Comparison of ENCODE assay signal across 1 cellular context in genomic region chr10:102643346-102644065, GRCh38.
TF ChIP-seq lines count a peak whose summit lies in the region.

No MANE protein-coding gene starts in this region.

TF ChIP-seq in HEK293, 187 proteins besides CTCF, POLR2A, EP300 and RAD21 (continued from another document and continues in another):
- TF ChIP-seq, protein P1, sequence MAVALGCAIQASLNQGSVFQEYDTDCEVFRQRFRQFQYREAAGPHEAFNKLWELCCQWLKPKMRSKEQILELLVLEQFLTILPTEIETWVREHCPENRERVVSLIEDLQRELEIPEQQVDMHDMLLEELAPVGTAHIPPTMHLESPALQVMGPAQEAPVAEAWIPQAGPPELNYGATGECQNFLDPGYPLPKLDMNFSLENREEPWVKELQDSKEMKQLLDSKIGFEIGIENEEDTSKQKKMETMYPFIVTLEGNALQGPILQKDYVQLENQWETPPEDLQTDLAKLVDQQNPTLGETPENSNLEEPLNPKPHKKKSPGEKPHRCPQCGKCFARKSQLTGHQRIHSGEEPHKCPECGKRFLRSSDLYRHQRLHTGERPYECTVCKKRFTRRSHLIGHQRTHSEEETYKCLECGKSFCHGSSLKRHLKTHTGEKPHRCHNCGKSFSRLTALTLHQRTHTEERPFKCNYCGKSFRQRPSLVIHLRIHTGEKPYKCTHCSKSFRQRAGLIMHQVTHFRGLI (tag by site-specific recombination; IDR thresholded peaks at IDR 0.05), result 0 out of 2 replicates have a peak, but pooled peaks have one; percentile 73
- TF ChIP-seq YY1 (tag by site-specific recombination; IDR thresholded peaks at IDR 0.05), result no peak
- TF ChIP-seq SP2 (tag by site-specific recombination; IDR thresholded peaks at IDR 0.05), result peak; percentile 40
- no peak for TF ChIP-seq ZNF623 (tag by site-specific recombination; IDR thresholded peaks at IDR 0.05)
- TF ChIP-seq ZNF600 (tag by site-specific recombination; IDR thresholded peaks at IDR 0.05), result no peak
- TF ChIP-seq ZFP37 (tag by site-specific recombination; IDR thresholded peaks at IDR 0.05), result no peak
- no peak for TF ChIP-seq ZNF571 (tag by site-specific recombination; IDR thresholded peaks at IDR 0.05)
- no peak for TF ChIP-seq ZNF830 (tag by site-specific recombination; IDR thresholded peaks at IDR 0.05; ENCODE audit: low read depth)
- TF ChIP-seq ZNF169 (tag by site-specific recombination; IDR thresholded peaks at IDR 0.05), result no peak
- TF ChIP-seq ZNF561 (tag by site-specific recombination; IDR thresholded peaks at IDR 0.05; ENCODE audit: borderline replicate concordance), result no peak
- no peak for TF ChIP-seq ZFP3 (tag by site-specific recombination; IDR thresholded peaks at IDR 0.05; ENCODE audit: low read depth)
- no peak for TF ChIP-seq MZF1 (tag by site-specific recombination; IDR thresholded peaks at IDR 0.05; ENCODE audit: borderline replicate concordance)
- TF ChIP-seq, protein P2, sequence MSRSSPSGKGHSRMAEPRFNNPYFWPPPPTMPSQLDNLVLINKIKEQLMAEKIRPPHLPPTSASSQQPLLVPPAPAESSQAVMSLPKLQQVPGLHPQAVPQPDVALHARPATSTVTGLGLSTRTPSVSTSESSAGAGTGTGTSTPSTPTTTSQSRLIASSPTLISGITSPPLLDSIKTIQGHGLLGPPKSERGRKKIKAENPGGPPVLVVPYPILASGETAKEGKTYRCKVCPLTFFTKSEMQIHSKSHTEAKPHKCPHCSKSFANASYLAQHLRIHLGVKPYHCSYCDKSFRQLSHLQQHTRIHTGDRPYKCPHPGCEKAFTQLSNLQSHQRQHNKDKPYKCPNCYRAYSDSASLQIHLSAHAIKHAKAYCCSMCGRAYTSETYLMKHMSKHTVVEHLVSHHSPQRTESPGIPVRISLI (tag by site-specific recombination; IDR thresholded peaks at IDR 0.05), result no peak
- no peak for TF ChIP-seq ZBTB20 (tag by site-specific recombination; IDR thresholded peaks at IDR 0.05)
- peak; percentile 51; the same call in 1 of the 2 replicates for TF ChIP-seq ZBTB8A (tag by site-specific recombination; IDR thresholded peaks at IDR 0.05)
- no peak for TF ChIP-seq KLF7 (tag by site-specific recombination; IDR thresholded peaks at IDR 0.05; ENCODE audit: borderline replicate concordance)
- 0 out of 2 replicates have a peak, but pooled peaks have one; percentile 1 for TF ChIP-seq ZFP69B (tag by site-specific recombination; IDR thresholded peaks at IDR 0.05)
- TF ChIP-seq ZNF626 (tag by site-specific recombination; IDR thresholded peaks at IDR 0.05), result no peak
- TF ChIP-seq AEBP2 (tag by site-specific recombination; IDR thresholded peaks at IDR 0.05; ENCODE audit: borderline replicate concordance), result no peak
- TF ChIP-seq EGR2 (tag by site-specific recombination; IDR thresholded peaks at IDR 0.05; ENCODE audit: low read depth), result no peak
- TF ChIP-seq PRDM6 (tag by site-specific recombination; IDR thresholded peaks at IDR 0.05), result no peak
- no peak for TF ChIP-seq ZNF138 (tag by site-specific recombination; IDR thresholded peaks at IDR 0.05; ENCODE audit: borderline replicate concordance)
- TF ChIP-seq ZNF629 (tag by site-specific recombination; IDR thresholded peaks at IDR 0.05), result no peak
- TF ChIP-seq ZNF792 (tag by site-specific recombination; IDR thresholded peaks at IDR 0.05), result no peak
- TF ChIP-seq ZNF146 (tag by site-specific recombination; IDR thresholded peaks at IDR 0.05), result no peak
- TF ChIP-seq KLF17 (tag by site-specific recombination; IDR thresholded peaks at IDR 0.05), result no peak
- TF ChIP-seq ZNF311 (tag by site-specific recombination; IDR thresholded peaks at IDR 0.05; ENCODE audit: borderline replicate concordance), result no peak
- TF ChIP-seq ZNF133 (tag by site-specific recombination; IDR thresholded peaks at IDR 0.05), result no peak
- TF ChIP-seq ZNF560 (tag by site-specific recombination; IDR thresholded peaks at IDR 0.05; ENCODE audit: borderline replicate concordance), result no peak
- peak; percentile 91 for TF ChIP-seq PRDM10 (tag by site-specific recombination; IDR thresholded peaks at IDR 0.05)
- no peak for TF ChIP-seq ZNF426 (tag by site-specific recombination; IDR thresholded peaks at IDR 0.05)
- peak; percentile 42; the same call in 1 of the 2 replicates for TF ChIP-seq GLIS2 (tag by site-specific recombination; IDR thresholded peaks at IDR 0.05)
- no peak for TF ChIP-seq MEIS1 (CRISPR knock-in tag; IDR thresholded peaks at IDR 0.05; ENCODE audit: borderline replicate concordance)
- peak; percentile 70; the same call in 1 of the 2 replicates for TF ChIP-seq KLF10 (tag by site-specific recombination; IDR thresholded peaks at IDR 0.05)
- TF ChIP-seq ZFHX2 (tag by site-specific recombination; conservative IDR thresholded peaks at IDR 0.05), result no peak
- no peak for TF ChIP-seq ZNF23 (tag by site-specific recombination; IDR thresholded peaks at IDR 0.05; ENCODE audit: borderline replicate concordance)
- TF ChIP-seq ZEB2 (tag by site-specific recombination; IDR thresholded peaks at IDR 0.05), result no peak
- TF ChIP-seq IKZF3 (tag by site-specific recombination; IDR thresholded peaks at IDR 0.05), result peak; percentile 41; the same call in 1 of the 2 replicates
- TF ChIP-seq ZBTB7A (tag by site-specific recombination; IDR thresholded peaks at IDR 0.05; ENCODE audit: low read depth), result no peak
- no peak for TF ChIP-seq ZNF529 (tag by site-specific recombination; IDR thresholded peaks at IDR 0.05; ENCODE audit: insufficient replicate concordance)
- no peak for TF ChIP-seq KLF16 (tag by site-specific recombination; IDR thresholded peaks at IDR 0.05)
- TF ChIP-seq ZSCAN18 (tag by site-specific recombination; IDR thresholded peaks at IDR 0.05), result no peak
- TF ChIP-seq ZNF266 (tag by site-specific recombination; IDR thresholded peaks at IDR 0.05; ENCODE audit: low read depth), result no peak
- TF ChIP-seq ZNF621 (tag by site-specific recombination; IDR thresholded peaks at IDR 0.05), result no peak
- TF ChIP-seq ZNF239 (tag by site-specific recombination; IDR thresholded peaks at IDR 0.05), result no peak
- TF ChIP-seq ZNF112 (tag by site-specific recombination; IDR thresholded peaks at IDR 0.05), result no peak
- no peak for TF ChIP-seq MYNN (tag by site-specific recombination; IDR thresholded peaks at IDR 0.05; ENCODE audit: borderline replicate concordance)
- TF ChIP-seq ZNF16 (tag by site-specific recombination; IDR thresholded peaks at IDR 0.05; ENCODE audit: low read depth), result no peak
- no peak for TF ChIP-seq ZNF837 (tag by site-specific recombination; IDR thresholded peaks at IDR 0.05)
- TF ChIP-seq SALL2 (tag by site-specific recombination; IDR thresholded peaks at IDR 0.05; ENCODE audit: borderline replicate concordance), result no peak
- TF ChIP-seq ZNF555 (tag by site-specific recombination; conservative IDR thresholded peaks at IDR 0.05), result no peak
- TF ChIP-seq, protein P3, sequence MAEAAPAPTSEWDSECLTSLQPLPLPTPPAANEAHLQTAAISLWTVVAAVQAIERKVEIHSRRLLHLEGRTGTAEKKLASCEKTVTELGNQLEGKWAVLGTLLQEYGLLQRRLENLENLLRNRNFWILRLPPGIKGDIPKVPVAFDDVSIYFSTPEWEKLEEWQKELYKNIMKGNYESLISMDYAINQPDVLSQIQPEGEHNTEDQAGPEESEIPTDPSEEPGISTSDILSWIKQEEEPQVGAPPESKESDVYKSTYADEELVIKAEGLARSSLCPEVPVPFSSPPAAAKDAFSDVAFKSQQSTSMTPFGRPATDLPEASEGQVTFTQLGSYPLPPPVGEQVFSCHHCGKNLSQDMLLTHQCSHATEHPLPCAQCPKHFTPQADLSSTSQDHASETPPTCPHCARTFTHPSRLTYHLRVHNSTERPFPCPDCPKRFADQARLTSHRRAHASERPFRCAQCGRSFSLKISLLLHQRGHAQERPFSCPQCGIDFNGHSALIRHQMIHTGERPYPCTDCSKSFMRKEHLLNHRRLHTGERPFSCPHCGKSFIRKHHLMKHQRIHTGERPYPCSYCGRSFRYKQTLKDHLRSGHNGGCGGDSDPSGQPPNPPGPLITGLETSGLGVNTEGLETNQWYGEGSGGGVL (tag by site-specific recombination; IDR thresholded peaks at IDR 0.05), result peak; percentile 25; the same call in 1 of the 2 replicates
- TF ChIP-seq ZNF596 (tag by site-specific recombination; IDR thresholded peaks at IDR 0.05), result no peak
- no peak for TF ChIP-seq SETDB1 (IDR thresholded peaks at IDR 0.05; ENCODE audit: insufficient read length, low read length)
- TF ChIP-seq ZSCAN23 (tag by site-specific recombination; IDR thresholded peaks at IDR 0.05), result no peak
- no peak for TF ChIP-seq KLF8 (tag by site-specific recombination; IDR thresholded peaks at IDR 0.05)
- TF ChIP-seq ZNF221 (tag by site-specific recombination; IDR thresholded peaks at IDR 0.05; ENCODE audit: borderline replicate concordance), result no peak
